ENCODE assay signal across 13 cellular contexts in genomic region chr10:100569687-100570517, GRCh38. TPM values are rescaled to one million over a fixed set of nuclear protein-coding genes. Genes with fewer than 3 reads are reported as not detected.
DNase-seq lines count a peak whose midpoint lies in the region; ATAC-seq and TF ChIP-seq lines count a peak whose summit lies in the region.
"Had no signal": no experiment of that assay in that cellular context is flagged by ENCODE, and none has a peak within 500 bp of the region (broad histone marks: within the 10 kb centered on the region; RNA-seq: fewer than 3 reads in every experiment).

No MANE protein-coding gene starts in this region.

- H3K36me3 Mint-ChIP-seq in GM23338 (ENCODE audit: low read depth): no peaks in the 10 kb centered on the region
- no peaks in the 10 kb centered on the region for H3K36me3 Mint-ChIP-seq in endodermal cell (ENCODE audit: low read depth)

- DNase-seq in GM23338 (ENCODE audit: low spot score) (peak; percentile 75), endodermal cell (peak; percentile 80), globus pallidus (ENCODE audit: low spot score) (no peak), hepatic stellate cell (ENCODE audit: low spot score) (no peak)
- DNase-seq in stimulated activated naive CD4-positive, alpha-beta T cell (lab: John Stamatoyannopoulos, UW): no peak
- DNase-seq: activated B cell treated with CpG ODN at 0.5 μM for 24 hours; activated naive CD4-positive, alpha-beta T cell; effector CD8-positive, alpha-beta T cell; NCI-H1105 had no signal

- no peak overlapping the region for H3K27ac ChIP-seq in GM23338 (ENCODE audit: low read depth)
- no peak overlapping the region for H3K27ac ChIP-seq in endodermal cell (ENCODE audit: low read depth, low read length)
- H3K27ac ChIP-seq: prostate gland, vagina had no signal

- H3K79me2 ChIP-seq in GM23338 (replicated peaks; ENCODE audit: insufficient read depth) (no peaks in the 10 kb centered on the region), Loucy (ENCODE audit: insufficient read depth, low read length) (no peaks in the 10 kb centered on the region)

- peak overlapping the region; percentile 85 for H3K4me3 ChIP-seq in GM23338
- H3K4me3 ChIP-seq in Loucy (ENCODE audit: low read length, poor library complexity, severe bottlenecking): no peak overlapping the region
- peak overlapping the region; percentile 77 for H3K4me3 ChIP-seq in endodermal cell (ENCODE audit: low read length)
- H3K4me3 ChIP-seq in neuron (ENCODE audit: low read length): peak overlapping the region; percentile 45
- H3K4me3 ChIP-seq: prostate gland, vagina had no signal

- H3K27ac Mint-ChIP-seq in GM23338: no peak overlapping the region
- no peak overlapping the region for H3K27ac Mint-ChIP-seq in endodermal cell
- H3K27ac Mint-ChIP-seq: activated B cell treated with CpG ODN at 0.5 μM for 24 hours had no signal

- 26 to 37% methylated on average over 9 to 29 of the region's 29 CpGs for WGBS in endodermal cell (ENCODE audit: insufficient coverage in 1 of 2, insufficient read length in 1 of 2), 2 experiments

- H4K20me1 ChIP-seq in GM23338 (replicated peaks; ENCODE audit: insufficient read depth) (no peaks in the 10 kb centered on the region), Loucy (ENCODE audit: insufficient read depth, low read length, poor library complexity, severe bottlenecking) (no peaks in the 10 kb centered on the region)

- H3K36me3 ChIP-seq in GM23338 (ENCODE audit: insufficient read depth) (no peaks in the 10 kb centered on the region), Loucy (ENCODE audit: insufficient read depth, low read length) (no peaks in the 10 kb centered on the region), endodermal cell (ENCODE audit: control insufficient read depth, insufficient read depth, low read length) (no peaks in the 10 kb centered on the region), neuron (ENCODE audit: insufficient read depth, low read length) (no peaks in the 10 kb centered on the region)
- H3K36me3 ChIP-seq: prostate gland, vagina had no signal

- H3K9me3 Mint-ChIP-seq in GM23338: no peaks in the 10 kb centered on the region; the same call in 2 of the 3 replicates
- no peaks in the 10 kb centered on the region for H3K9me3 Mint-ChIP-seq in endodermal cell
- H3K9me3 Mint-ChIP-seq: activated B cell treated with CpG ODN at 0.5 μM for 24 hours had no signal

- H3K9me2 ChIP-seq in GM23338 (ENCODE audit: insufficient read depth) (no peaks in the 10 kb centered on the region), Loucy (replicated peaks; ENCODE audit: low read depth, low read length) (no peaks in the 10 kb centered on the region)

- no peaks in the 10 kb centered on the region; the same call in 2 of the 3 replicates for H3K4me1 Mint-ChIP-seq in GM23338
- peaks cover 2% of the 10 kb centered on the region for H3K4me1 Mint-ChIP-seq in endodermal cell
- H3K4me1 Mint-ChIP-seq: activated B cell treated with CpG ODN at 0.5 μM for 24 hours had no signal

- H3K4me3 Mint-ChIP-seq in GM23338 (no peak overlapping the region), endodermal cell (no peak overlapping the region)
- H3K4me3 Mint-ChIP-seq: activated B cell treated with CpG ODN at 0.5 μM for 24 hours had no signal

- peak overlapping the region; percentile 84 for H3K4me2 ChIP-seq in GM23338
- H3K4me2 ChIP-seq in Loucy (ENCODE audit: low read depth, low read length, poor library complexity, severe bottlenecking): no peak overlapping the region

- H2AFZ ChIP-seq in GM23338: peak overlapping the region; percentile 96
- H2AFZ ChIP-seq in Loucy (ENCODE audit: low read length): no peak overlapping the region
- no peak overlapping the region for H2AFZ ChIP-seq in neuron (ENCODE audit: low read depth, low read length)

- H3K9ac ChIP-seq in Loucy (ENCODE audit: low read depth, low read length, poor library complexity, severe bottlenecking) (no peak overlapping the region), endodermal cell (ENCODE audit: extremely low read depth, low read length, poor library complexity, severe bottlenecking) (no peak overlapping the region)

- H3K27me3 ChIP-seq in GM23338 (ENCODE audit: insufficient read depth) (peaks cover 26% of the 10 kb centered on the region), Loucy (ENCODE audit: insufficient read depth, low read length, poor library complexity, severe bottlenecking) (no peaks in the 10 kb centered on the region), endodermal cell (ENCODE audit: control insufficient read depth, insufficient read depth, low read length, poor library complexity, severe bottlenecking) (peaks cover 52% of the 10 kb centered on the region), neuron (ENCODE audit: insufficient read depth, low read length) (peaks cover 13% of the 10 kb centered on the region)
- H3K27me3 ChIP-seq: vagina had no signal

- H3K9me3 ChIP-seq in Loucy (ENCODE audit: insufficient read depth, low read depth, low read length) (no peaks in the 10 kb centered on the region), endodermal cell (ENCODE audit: control insufficient read depth, low read length) (no peaks in the 10 kb centered on the region), neuron (ENCODE audit: low read length) (no peaks in the 10 kb centered on the region)
- H3K9me3 ChIP-seq: prostate gland, vagina had no signal

- no peaks in the 10 kb centered on the region for H3F3A ChIP-seq in GM23338 (replicated peaks; ENCODE audit: low read depth)
- no peaks in the 10 kb centered on the region for H3F3A ChIP-seq in Loucy (ENCODE audit: low read depth)

- H3K4me1 ChIP-seq in GM23338 (ENCODE audit: insufficient read depth) (no peaks in the 10 kb centered on the region), Loucy (ENCODE audit: insufficient read depth, low read length, poor library complexity, severe bottlenecking) (no peaks in the 10 kb centered on the region), endodermal cell (ENCODE audit: control insufficient read depth, insufficient read depth, low read length) (no peaks in the 10 kb centered on the region), neuron (ENCODE audit: insufficient read depth, low read length) (peaks cover 11% of the 10 kb centered on the region)
- H3K4me1 ChIP-seq: prostate gland, vagina had no signal

- peak; percentile 88 for ATAC-seq in GM23338

- peak; percentile 84 to 97 for TF ChIP-seq CTCF in GM23338 (conservative IDR thresholded peaks at IDR 0.05; ENCODE audit: low read depth in 2 of 2)
- peak; percentile 35; the same call in 1 of the 2 replicates for TF ChIP-seq CTCF in Loucy (conservative IDR thresholded peaks at IDR 0.05; ENCODE audit: low read length)
- TF ChIP-seq CTCF in endodermal cell (conservative IDR thresholded peaks at IDR 0.05): peak; percentile 74

- H3K27me3 Mint-ChIP-seq in GM23338 (ENCODE audit: insufficient read depth, low read depth, poor library complexity) (peaks cover 19% of the 10 kb centered on the region), endodermal cell (ENCODE audit: insufficient read depth) (peaks cover 21% of the 10 kb centered on the region)

TF ChIP-seq in GM23338, 12 proteins besides CTCF, POLR2A, EP300 and RAD21:
- TF ChIP-seq POLR2AphosphoS5 (IDR thresholded peaks at IDR 0.05; ENCODE audit: low read depth) (peak; percentile 51), CREB1 (CRISPR knock-in tag; IDR thresholded peaks at IDR 0.05; ENCODE audit: low read depth) (no peak)

RNA-seq across cellular contexts. Expression of gene HIF1AN, which starts 34.2 kb away (rescaled TPM):
- 25.3 and 26.3 TPM in 2 replicates for total RNA-seq in GM23338 (2014; rRNA removed; shearing (Covaris generic))
- 9.1 and 9.9 TPM in 2 replicates for polyA plus RNA-seq in GM23338 (2016; fragmentation: Nextera tagmentation; extraction: Ambion mirVana)
- total RNA-seq in endodermal cell: 10 to 100 TPM; 51.8 to 58.8 TPM
- 28.9 TPM for polyA plus RNA-seq in endodermal cell (2013, experiment 1 of 2)
- 22.4 TPM for polyA plus RNA-seq in endodermal cell (2013, experiment 2 of 2)

RNA-seq across cellular contexts. Expression of gene NDUFB8, which starts 40.2 kb away (rescaled TPM):
- total RNA-seq in GM23338 (2014; rRNA removed; shearing (Covaris generic)): 131 and 133 TPM in 2 replicates
- 464 and 520 TPM in 2 replicates for polyA plus RNA-seq in GM23338 (2016; fragmentation: Nextera tagmentation; extraction: Ambion mirVana)
- total RNA-seq in endodermal cell: 100 to 1,000 TPM; 162 to 192 TPM
- polyA plus RNA-seq in endodermal cell (2013, experiment 1 of 2): 196 TPM
- 185 TPM for polyA plus RNA-seq in endodermal cell (2013, experiment 2 of 2)

RNA-seq across cellular contexts. Expression of gene SEC31B, which starts 50.2 kb away (rescaled TPM):
- 5.8 and 6.7 TPM in 2 replicates for total RNA-seq in GM23338 (2014; rRNA removed; shearing (Covaris generic))
- polyA plus RNA-seq in GM23338 (2016; fragmentation: Nextera tagmentation; extraction: Ambion mirVana): 2.9 TPM in 2 replicates
- total RNA-seq in endodermal cell: 10 to 100 TPM in 1 of 2 donors, 1 to 10 TPM in 1; 9.0 to 13.6 TPM
- 14.0 TPM for polyA plus RNA-seq in endodermal cell (2013, experiment 1 of 2)
- polyA plus RNA-seq in endodermal cell (2013, experiment 2 of 2): 13.4 TPM

Comparison
In these comparisons a context has a peak if more than half of its experiments do, and no peak if none do; other contexts are left out.
1. DNase-seq: peak in GM23338 (single experiment) and endodermal cell (single experiment); none in stimulated activated naive CD4-positive, alpha-beta T cell (0 of 6), globus pallidus (single experiment) and hepatic stellate cell (single experiment).
2. CTCF ChIP-seq: peak in every context shown above with its lines; median percentile 90 in GM23338; 74 in endodermal cell; 35 in Loucy.